30 cellular contexts compared by ENCODE assay signal in genomic region chr2:11950894-11951293, GRCh38.
"Had no signal": no experiment of that assay in that cellular context is flagged by ENCODE, and none has a peak within 500 bp of the region (broad histone marks: within the 10 kb centered on the region; RNA-seq: fewer than 3 reads in every experiment).

No MANE protein-coding gene starts in this region.

- H3K36me3 ChIP-seq: cardiac muscle cell had no signal

- H3K27ac ChIP-seq: cardiac muscle cell, VCaP had no signal

- H3K4me1 Mint-ChIP-seq: central memory CD8-positive, alpha-beta T cell had no signal

- H3K27ac Mint-ChIP-seq: activated B cell treated with CpG ODN at 0.5 μM for 24 hours; activated CD4-positive, alpha-beta memory T cell treated with anti-CD3 and anti-CD28 coated beads for 36 hours; activated naive CD8-positive, alpha-beta T cell; activated naive CD8-positive, alpha-beta T cell treated with anti-CD3 and anti-CD28 coated beads, Interleukin-2, amount 50 U/mL, for 24 hours; brain had no signal

- H3K9me3 Mint-ChIP-seq: activated CD4-positive, alpha-beta memory T cell treated with anti-CD3 and anti-CD28 coated beads for 36 hours; activated naive CD4-positive, alpha-beta T cell treated with anti-CD3 and anti-CD28 coated beads, Interleukin-2, amount 10 ng/mL, durations not matched to agents 7 days and 5 days; central memory CD8-positive, alpha-beta T cell had no signal

- DNase-seq: activated B cell treated with CpG ODN at 0.5 μM for 24 hours; activated CD4-positive, alpha-beta T cell treated with anti-CD3 and anti-CD28 coated beads for 4 hours; activated CD4-positive, alpha-beta T cell treated with anti-CD3 and anti-CD28 coated beads, Interleukin-2, amount 50 U/mL, for 1 hour; activated CD4-positive, CD25-positive, alpha-beta regulatory T cell treated with anti-CD3 and anti-CD28 coated beads, Interleukin-2, amount 50 U/mL, for 72 hours; activated CD8-positive, alpha-beta memory T cell treated with anti-CD3 and anti-CD28 coated beads, Interleukin-2, amount 50 U/mL, for 4 hours; activated effector memory CD4-positive, alpha-beta T cell treated with Interleukin-2 at 50 U/mL for 16 hours; activated naive CD4-positive, alpha-beta T cell treated with anti-CD3 and anti-CD28 coated beads, Interleukin-2, amount 10 ng/mL, durations not matched to agents 7 days and 5 days; activated naive CD8-positive, alpha-beta T cell treated with anti-CD3 and anti-CD28 coated beads, Interleukin-2, amount 50 U/mL, for 24 hours; activated T-cell treated with anti-CD3 and anti-CD28 coated beads for 4 hours; activated T-cell treated with anti-CD3 and anti-CD28 coated beads, Interleukin-2, amount 50 U/mL, for 48 hours; anterior cingulate cortex; MM.1S; NCI-H1092; NCI-H1436 treated with DMSO at 0.1 percent for 48 hours; NCI-H1694 treated with DMSO at 0.1 percent for 48 hours; NCI-H2029; NCI-H345; NCI-H510A; NCI-H748 treated with DMSO at 0.1 percent for 48 hours; NK-92 treated with Interleukin-12 subunit alpha and Interleukin-12 subunit beta, amount 100 ng/mL, for 24 hours; Right ventricle myocardium superior; SW 1271; T-helper 1 cell; T-helper 9 cell had no signal

- H3K27me3 ChIP-seq: cardiac muscle cell had no signal

- H3K4me3 Mint-ChIP-seq: activated B cell treated with CpG ODN at 0.5 μM for 24 hours; activated CD4-positive, alpha-beta memory T cell treated with anti-CD3 and anti-CD28 coated beads for 36 hours; activated naive CD4-positive, alpha-beta T cell treated with anti-CD3 and anti-CD28 coated beads, Interleukin-2, amount 10 ng/mL, durations not matched to agents 7 days and 5 days; activated naive CD8-positive, alpha-beta T cell; activated naive CD8-positive, alpha-beta T cell treated with anti-CD3 and anti-CD28 coated beads, Interleukin-2, amount 50 U/mL, for 24 hours; brain; central memory CD8-positive, alpha-beta T cell had no signal

- H3K4me3 ChIP-seq: cardiac muscle cell had no signal

- H3K36me3 Mint-ChIP-seq: activated CD4-positive, alpha-beta memory T cell treated with anti-CD3 and anti-CD28 coated beads for 36 hours; activated naive CD4-positive, alpha-beta T cell treated with anti-CD3 and anti-CD28 coated beads, Interleukin-2, amount 10 ng/mL, durations not matched to agents 7 days and 5 days; brain had no signal

- ATAC-seq: activated naive CD8-positive, alpha-beta T cell treated with anti-CD3 and anti-CD28 coated beads, Interleukin-2, amount 50 U/mL, for 24 hours had no signal
